Comparison of ENCODE assay signal across 14 cellular contexts in the genomic region with DNA sequence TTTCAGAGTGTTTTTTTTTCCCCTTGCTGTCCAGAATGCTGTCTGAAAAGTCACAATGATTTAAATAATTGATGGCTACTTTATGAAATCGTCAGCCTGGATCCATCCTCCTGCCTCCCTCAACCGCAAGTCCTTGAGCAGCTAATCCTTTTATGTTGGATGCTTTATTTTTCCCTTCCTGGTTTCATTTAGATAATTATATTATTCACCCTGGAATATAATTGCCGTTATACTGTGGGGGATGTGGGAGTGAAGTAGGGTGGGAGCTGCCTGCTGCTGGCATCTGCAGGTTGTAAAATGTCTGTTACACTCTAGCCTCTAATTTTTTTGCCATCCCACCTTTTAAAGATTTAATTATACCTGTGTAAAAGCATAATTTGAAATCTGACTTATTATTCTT.
"Had no signal": no experiment of that assay in that cellular context is flagged by ENCODE, and none has a peak within 500 bp of the region (broad histone marks: within the 10 kb centered on the region; RNA-seq: fewer than 3 reads in every experiment).

No MANE protein-coding gene starts in this region.

- H3K27me3 ChIP-seq: cardiac muscle cell, foreskin keratinocyte, neutrophil, right atrium auricular region, tibial nerve, vagina had no signal

- H3K36me3 ChIP-seq: cardiac muscle cell, neutrophil, right atrium auricular region had no signal

- ATAC-seq: activated CD4-positive, CD25-positive, alpha-beta regulatory T cell treated with anti-CD3 and anti-CD28 coated beads, Interleukin-2, amount 50 U/mL, for 24 hours; activated CD8-positive, alpha-beta memory T cell treated with anti-CD3 and anti-CD28 coated beads, Interleukin-2, amount 10 ng/mL, durations not matched to agents 7 days and 5 days; foreskin keratinocyte; left cardiac atrium; stimulated activated memory B cell treated with anti-CD40 and anti-IgM and Interleukin-4, amounts not matched to agents 10 μg/mL and 1 μg/mL and 100 μg/mL, for 72 hours had no signal

- DNase-seq: activated CD4-positive, alpha-beta T cell treated with anti-CD3 and anti-CD28 coated beads, Interleukin-2, amount 50 U/mL, for 48 hours; activated CD8-positive, alpha-beta memory T cell treated with anti-CD3 and anti-CD28 coated beads, Interleukin-2, amount 10 ng/mL, durations not matched to agents 7 days and 5 days; activated T-cell treated with anti-CD3 and anti-CD28 coated beads, Interleukin-2, amount 50 U/mL, for 48 hours; foreskin keratinocyte; left cardiac atrium; naive B cell had no signal

- H3K27ac ChIP-seq: cardiac muscle cell, foreskin keratinocyte, neutrophil, right atrium auricular region, skin epidermis, tibial nerve, vagina had no signal

- H3K4me3 Mint-ChIP-seq: activated CD8-positive, alpha-beta memory T cell treated with anti-CD3 and anti-CD28 coated beads, Interleukin-2, amount 10 ng/mL, durations not matched to agents 7 days and 5 days; naive B cell; stimulated activated memory B cell treated with anti-CD40 and anti-IgM and Interleukin-4, amounts not matched to agents 10 μg/mL and 1 μg/mL and 100 μg/mL, for 72 hours had no signal

- H3K27me3 Mint-ChIP-seq: activated CD8-positive, alpha-beta memory T cell treated with anti-CD3 and anti-CD28 coated beads, Interleukin-2, amount 10 ng/mL, durations not matched to agents 7 days and 5 days; naive B cell; stimulated activated memory B cell treated with anti-CD40 and anti-IgM and Interleukin-4, amounts not matched to agents 10 μg/mL and 1 μg/mL and 100 μg/mL, for 72 hours had no signal

- H3K27ac Mint-ChIP-seq: activated CD8-positive, alpha-beta memory T cell treated with anti-CD3 and anti-CD28 coated beads, Interleukin-2, amount 10 ng/mL, durations not matched to agents 7 days and 5 days; stimulated activated memory B cell treated with anti-CD40 and anti-IgM and Interleukin-4, amounts not matched to agents 10 μg/mL and 1 μg/mL and 100 μg/mL, for 72 hours had no signal

- H3K4me1 ChIP-seq: foreskin keratinocyte, right atrium auricular region, vagina had no signal

- H3K4me1 Mint-ChIP-seq: activated CD8-positive, alpha-beta memory T cell treated with anti-CD3 and anti-CD28 coated beads, Interleukin-2, amount 10 ng/mL, durations not matched to agents 7 days and 5 days; naive B cell; stimulated activated memory B cell treated with anti-CD40 and anti-IgM and Interleukin-4, amounts not matched to agents 10 μg/mL and 1 μg/mL and 100 μg/mL, for 72 hours had no signal

- H3K4me3 ChIP-seq: cardiac muscle cell, right atrium auricular region, skin epidermis, tibial nerve, vagina had no signal
